In genomic region chr2:20585710-20586378, GRCh38 we compare ENCODE assay signal across 18 cellular contexts.
DNase-seq lines count a peak whose midpoint lies in the region; ATAC-seq and TF ChIP-seq lines count a peak whose summit lies in the region.
"Had no signal": no experiment of that assay in that cellular context is flagged by ENCODE, and none has a peak within 500 bp of the region (broad histone marks: within the 10 kb centered on the region; RNA-seq: fewer than 3 reads in every experiment).

No MANE protein-coding gene starts in this region.

- CTCF ChIA-PET in activated naive CD4-positive, alpha-beta T cell treated with anti-CD3 and anti-CD28 coated beads, Interleukin-2, amount 10 ng/mL, durations not matched to agents 7 days and 5 days (lab: Charles Lee), result interaction anchor here (1.0 kb wide), 1 partner anchor 65 kb away, joined by 3 read pairs; the partner anchor contains the start of gene HS1BP3

- H3K9me3 ChIP-seq in right atrium auricular region, result peaks cover 0 to 6% of the 10 kb centered on the region in 2 donors

- no peaks in the 10 kb centered on the region for H3K27me3 ChIP-seq in right atrium auricular region

- DNase-seq in activated naive CD4-positive, alpha-beta T cell treated with anti-CD3 and anti-CD28 coated beads, Interleukin-2, amount 10 ng/mL, durations not matched to agents 7 days and 5 days, result peak; percentile 17
- DNase-seq in activated naive CD4-positive, alpha-beta T cell treated with anti-CD3 and anti-CD28 coated beads, Interleukin-2, amount 50 U/mL, for 72 hours (ENCODE audit: low spot score in 2 of 2), result no peak
- no peak for DNase-seq in right atrium auricular region (ENCODE audit: low spot score)
- peak; percentile 62 for DNase-seq in posterior vena cava (ENCODE audit: low spot score)
- no peak for DNase-seq in NCI-H1092 treated with DMSO at 0.1 percent for 48 hours (lab: John Stamatoyannopoulos, UW)
- DNase-seq in activated naive CD8-positive, alpha-beta T cell treated with anti-CD3 and anti-CD28 coated beads, Interleukin-2, amount 50 U/mL, for 24 hours, result no peak
- DNase-seq in retina, result no peak
- DNase-seq: activated CD4-positive, alpha-beta T cell treated with anti-CD3 and anti-CD28 coated beads, Interleukin-2, amount 10 ng/mL, durations not matched to agents 24 days and 14 days; activated T-cell treated with anti-CD3 and anti-CD28 coated beads, Interleukin-2, amount 50 U/mL, for 48 hours; amniotic stem cell; CD4-positive, CD25-positive, alpha-beta regulatory T cell; cortex of kidney; HFFc6; NCI-H187; NCI-H510A treated with DMSO at 0.1 percent for 48 hours had no signal

- H3K9me3 Mint-ChIP-seq in activated naive CD4-positive, alpha-beta T cell treated with anti-CD3 and anti-CD28 coated beads, Interleukin-2, amount 10 ng/mL, durations not matched to agents 7 days and 5 days, result peaks cover 4% of the 10 kb centered on the region
- no peaks in the 10 kb centered on the region for H3K9me3 Mint-ChIP-seq in activated naive CD4-positive, alpha-beta T cell treated with anti-CD3 and anti-CD28 coated beads, Interleukin-2, amount 50 U/mL, for 72 hours
- H3K9me3 Mint-ChIP-seq in activated naive CD8-positive, alpha-beta T cell treated with anti-CD3 and anti-CD28 coated beads, Interleukin-2, amount 50 U/mL, for 24 hours, result no peaks in the 10 kb centered on the region
- H3K9me3 Mint-ChIP-seq: activated CD4-positive, alpha-beta T cell treated with anti-CD3 and anti-CD28 coated beads, Interleukin-2, amount 10 ng/mL, durations not matched to agents 24 days and 14 days; HFFc6; memory B cell had no signal

- H3K4me3 Mint-ChIP-seq in activated naive CD4-positive, alpha-beta T cell treated with anti-CD3 and anti-CD28 coated beads, Interleukin-2, amount 10 ng/mL, durations not matched to agents 7 days and 5 days, result no peak overlapping the region
- H3K4me3 Mint-ChIP-seq in activated naive CD8-positive, alpha-beta T cell treated with anti-CD3 and anti-CD28 coated beads, Interleukin-2, amount 50 U/mL, for 24 hours, result no peak overlapping the region
- H3K4me3 Mint-ChIP-seq: activated CD4-positive, alpha-beta T cell treated with anti-CD3 and anti-CD28 coated beads, Interleukin-2, amount 10 ng/mL, durations not matched to agents 24 days and 14 days; HFFc6; memory B cell had no signal

- intact Hi-C loops in posterior vena cava (cut with DNase I), result no loop called here

- no peak overlapping the region for H3K4me3 ChIP-seq in right atrium auricular region
- H3K4me3 ChIP-seq: GM12878 had no signal

- no peaks in the 10 kb centered on the region for H3K36me3 ChIP-seq in right atrium auricular region

- H3K4me1 ChIP-seq in right atrium auricular region, result peaks cover 3 to 70% of the 10 kb centered on the region in 2 donors

- no peak for ATAC-seq in activated naive CD4-positive, alpha-beta T cell treated with anti-CD3 and anti-CD28 coated beads, Interleukin-2, amount 50 U/mL, for 72 hours
- no peak for ATAC-seq in activated naive CD8-positive, alpha-beta T cell treated with anti-CD3 and anti-CD28 coated beads, Interleukin-2, amount 50 U/mL, for 24 hours
- ATAC-seq in HG03095 (IDR thresholded peaks at IDR 0.05; ENCODE audit: unreplicated experiment), result no peak
- ATAC-seq: GM12878 had no signal

- peak overlapping the region; percentile 17 to 71 for H3K27ac ChIP-seq in right atrium auricular region

- peaks cover 28% of the 10 kb centered on the region for H3K27me3 Mint-ChIP-seq in activated naive CD4-positive, alpha-beta T cell treated with anti-CD3 and anti-CD28 coated beads, Interleukin-2, amount 10 ng/mL, durations not matched to agents 7 days and 5 days
- no peaks in the 10 kb centered on the region for H3K27me3 Mint-ChIP-seq in activated naive CD8-positive, alpha-beta T cell treated with anti-CD3 and anti-CD28 coated beads, Interleukin-2, amount 50 U/mL, for 24 hours

- no peaks in the 10 kb centered on the region for H3K36me3 Mint-ChIP-seq in activated naive CD4-positive, alpha-beta T cell treated with anti-CD3 and anti-CD28 coated beads, Interleukin-2, amount 10 ng/mL, durations not matched to agents 7 days and 5 days
- no peaks in the 10 kb centered on the region for H3K36me3 Mint-ChIP-seq in activated naive CD4-positive, alpha-beta T cell treated with anti-CD3 and anti-CD28 coated beads, Interleukin-2, amount 50 U/mL, for 72 hours
- peaks cover 2% of the 10 kb centered on the region for H3K36me3 Mint-ChIP-seq in activated naive CD8-positive, alpha-beta T cell treated with anti-CD3 and anti-CD28 coated beads, Interleukin-2, amount 50 U/mL, for 24 hours (ENCODE audit: low read depth)
- H3K36me3 Mint-ChIP-seq: CD4-positive, CD25-positive, alpha-beta regulatory T cell; memory B cell had no signal

- TF ChIP-seq CTCF in right atrium auricular region (IDR thresholded peaks at IDR 0.05), result no peak

- H3K27ac Mint-ChIP-seq in activated naive CD4-positive, alpha-beta T cell treated with anti-CD3 and anti-CD28 coated beads, Interleukin-2, amount 10 ng/mL, durations not matched to agents 7 days and 5 days, result no peak overlapping the region
- H3K27ac Mint-ChIP-seq in activated naive CD4-positive, alpha-beta T cell treated with anti-CD3 and anti-CD28 coated beads, Interleukin-2, amount 50 U/mL, for 72 hours, result no peak overlapping the region
- H3K27ac Mint-ChIP-seq in activated naive CD8-positive, alpha-beta T cell treated with anti-CD3 and anti-CD28 coated beads, Interleukin-2, amount 50 U/mL, for 24 hours, result no peak overlapping the region
- H3K27ac Mint-ChIP-seq: activated CD4-positive, alpha-beta T cell treated with anti-CD3 and anti-CD28 coated beads, Interleukin-2, amount 10 ng/mL, durations not matched to agents 24 days and 14 days; CD4-positive, CD25-positive, alpha-beta regulatory T cell; memory B cell had no signal

- no peaks in the 10 kb centered on the region for H3K4me1 Mint-ChIP-seq in activated naive CD4-positive, alpha-beta T cell treated with anti-CD3 and anti-CD28 coated beads, Interleukin-2, amount 10 ng/mL, durations not matched to agents 7 days and 5 days
- H3K4me1 Mint-ChIP-seq in activated naive CD8-positive, alpha-beta T cell treated with anti-CD3 and anti-CD28 coated beads, Interleukin-2, amount 50 U/mL, for 24 hours, result peaks cover 1% of the 10 kb centered on the region
- H3K4me1 Mint-ChIP-seq: activated CD4-positive, alpha-beta T cell treated with anti-CD3 and anti-CD28 coated beads, Interleukin-2, amount 10 ng/mL, durations not matched to agents 24 days and 14 days; CD4-positive, CD25-positive, alpha-beta regulatory T cell had no signal

Comparison
In these comparisons a context has a peak if more than half of its experiments do, and no peak if none do; other contexts are left out.
1. DNase-seq: peak in activated naive CD4-positive, alpha-beta T cell treated with anti-CD3 and anti-CD28 coated beads, Interleukin-2, amount 10 ng/mL, durations not matched to agents 7 days and 5 days (single experiment) and posterior vena cava (single experiment); none in activated naive CD4-positive, alpha-beta T cell treated with anti-CD3 and anti-CD28 coated beads, Interleukin-2, amount 50 U/mL, for 72 hours (0 of 2), right atrium auricular region (single experiment), NCI-H1092 treated with DMSO at 0.1 percent for 48 hours (single experiment), activated naive CD8-positive, alpha-beta T cell treated with anti-CD3 and anti-CD28 coated beads, Interleukin-2, amount 50 U/mL, for 24 hours (single experiment) and retina (single experiment).